Comparison of ENCODE assay signal across 1 cellular context in the genomic region with DNA sequence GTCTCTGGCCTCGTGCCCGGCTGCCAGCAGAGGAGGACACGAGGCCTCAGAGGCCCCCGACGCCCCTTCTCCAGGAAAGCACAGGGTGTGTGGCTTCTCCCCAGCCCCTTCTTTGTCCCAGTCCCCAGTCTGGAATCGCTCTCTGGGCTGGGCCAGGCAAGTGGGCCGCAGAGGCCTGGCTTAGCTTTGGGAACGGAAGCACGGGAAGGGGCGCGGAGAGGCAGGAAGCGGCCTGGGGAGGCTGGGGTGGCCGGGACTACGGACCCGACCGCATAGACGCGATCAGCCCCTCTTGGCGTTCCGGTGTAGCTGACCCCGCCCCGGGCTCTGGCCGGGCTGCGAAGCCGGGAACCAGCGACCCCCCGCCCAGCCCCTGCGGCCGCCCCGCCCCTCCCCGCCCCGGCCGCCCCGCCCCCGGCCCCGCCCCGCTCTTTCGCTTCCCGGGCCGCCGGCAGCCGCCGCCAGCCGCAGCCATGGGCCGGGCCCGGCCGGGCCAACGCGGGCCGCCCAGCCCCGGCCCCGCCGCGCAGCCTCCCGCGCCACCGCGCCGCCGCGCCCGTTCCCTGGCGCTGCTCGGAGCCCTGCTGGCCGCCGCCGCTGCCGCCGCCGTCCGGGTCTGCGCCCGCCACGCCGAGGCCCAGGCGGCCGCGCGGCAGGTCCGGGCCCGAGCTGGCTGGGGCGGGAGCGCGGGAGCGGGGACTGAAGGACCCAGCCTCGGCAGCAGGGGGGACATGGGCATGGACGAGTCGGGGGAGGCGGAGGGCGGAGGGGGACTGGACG.
A peak's percentile ranks its signal among the peaks of the same experiment; 100 is the strongest.
TF ChIP-seq lines count a peak whose summit lies in the region.

A gene with protein sequence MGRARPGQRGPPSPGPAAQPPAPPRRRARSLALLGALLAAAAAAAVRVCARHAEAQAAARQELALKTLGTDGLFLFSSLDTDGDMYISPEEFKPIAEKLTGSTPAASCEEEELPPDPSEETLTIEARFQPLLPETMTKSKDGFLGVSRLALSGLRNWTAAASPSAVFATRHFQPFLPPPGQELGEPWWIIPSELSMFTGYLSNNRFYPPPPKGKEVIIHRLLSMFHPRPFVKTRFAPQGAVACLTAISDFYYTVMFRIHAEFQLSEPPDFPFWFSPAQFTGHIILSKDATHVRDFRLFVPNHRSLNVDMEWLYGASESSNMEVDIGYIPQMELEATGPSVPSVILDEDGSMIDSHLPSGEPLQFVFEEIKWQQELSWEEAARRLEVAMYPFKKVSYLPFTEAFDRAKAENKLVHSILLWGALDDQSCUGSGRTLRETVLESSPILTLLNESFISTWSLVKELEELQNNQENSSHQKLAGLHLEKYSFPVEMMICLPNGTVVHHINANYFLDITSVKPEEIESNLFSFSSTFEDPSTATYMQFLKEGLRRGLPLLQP (plus strand): TSS at position 436 of the 780 bp plus-strand sequence. CDS start 38 bp downstream, at position 474.

TF ChIP-seq in HEK293, 187 proteins besides CTCF, POLR2A, EP300 and RAD21 (continued from another document):
- TF ChIP-seq, protein P1, sequence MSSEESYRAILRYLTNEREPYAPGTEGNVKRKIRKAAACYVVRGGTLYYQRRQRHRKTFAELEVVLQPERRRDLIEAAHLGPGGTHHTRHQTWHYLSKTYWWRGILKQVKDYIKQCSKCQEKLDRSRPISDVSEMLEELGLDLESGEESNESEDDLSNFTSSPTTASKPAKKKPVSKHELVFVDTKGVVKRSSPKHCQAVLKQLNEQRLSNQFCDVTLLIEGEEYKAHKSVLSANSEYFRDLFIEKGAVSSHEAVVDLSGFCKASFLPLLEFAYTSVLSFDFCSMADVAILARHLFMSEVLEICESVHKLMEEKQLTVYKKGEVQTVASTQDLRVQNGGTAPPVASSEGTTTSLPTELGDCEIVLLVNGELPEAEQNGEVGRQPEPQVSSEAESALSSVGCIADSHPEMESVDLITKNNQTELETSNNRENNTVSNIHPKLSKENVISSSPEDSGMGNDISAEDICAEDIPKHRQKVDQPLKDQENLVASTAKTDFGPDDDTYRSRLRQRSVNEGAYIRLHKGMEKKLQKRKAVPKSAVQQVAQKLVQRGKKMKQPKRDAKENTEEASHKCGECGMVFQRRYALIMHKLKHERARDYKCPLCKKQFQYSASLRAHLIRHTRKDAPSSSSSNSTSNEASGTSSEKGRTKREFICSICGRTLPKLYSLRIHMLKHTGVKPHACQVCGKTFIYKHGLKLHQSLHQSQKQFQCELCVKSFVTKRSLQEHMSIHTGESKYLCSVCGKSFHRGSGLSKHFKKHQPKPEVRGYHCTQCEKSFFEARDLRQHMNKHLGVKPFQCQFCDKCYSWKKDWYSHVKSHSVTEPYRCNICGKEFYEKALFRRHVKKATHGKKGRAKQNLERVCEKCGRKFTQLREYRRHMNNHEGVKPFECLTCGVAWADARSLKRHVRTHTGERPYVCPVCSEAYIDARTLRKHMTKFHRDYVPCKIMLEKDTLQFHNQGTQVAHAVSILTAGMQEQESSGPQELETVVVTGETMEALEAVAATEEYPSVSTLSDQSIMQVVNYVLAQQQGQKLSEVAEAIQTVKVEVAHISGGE (tag by site-specific recombination; conservative IDR thresholded peaks at IDR 0.05; ENCODE audit: low read depth), result peak; percentile 69
- TF ChIP-seq SCRT2 (tag by site-specific recombination; IDR thresholded peaks at IDR 0.05), result no peak
- no peak for TF ChIP-seq TCF7L2 (IDR thresholded peaks at IDR 0.05; ENCODE audit: borderline replicate concordance, low read depth, low read length)
- peak; percentile 42; the same call in 1 of the 2 replicates for TF ChIP-seq KLF8 (tag by site-specific recombination; IDR thresholded peaks at IDR 0.05)
- TF ChIP-seq ZBTB20 (tag by site-specific recombination; IDR thresholded peaks at IDR 0.05), result peak; percentile 60; the same call in 1 of the 2 replicates
- peak; percentile 52; the same call in 1 of the 2 replicates for TF ChIP-seq KLF9 (tag by site-specific recombination; IDR thresholded peaks at IDR 0.05; ENCODE audit: low read depth)
- TF ChIP-seq ZBTB48 (tag by site-specific recombination; IDR thresholded peaks at IDR 0.05), result peak; percentile 32; the same call in 1 of the 2 replicates
- peak; percentile 60 for TF ChIP-seq GLIS2 (tag by site-specific recombination; IDR thresholded peaks at IDR 0.05)
- peak; percentile 77 for TF ChIP-seq ZXDB (tag by site-specific recombination; IDR thresholded peaks at IDR 0.05)
- TF ChIP-seq, protein P2, sequence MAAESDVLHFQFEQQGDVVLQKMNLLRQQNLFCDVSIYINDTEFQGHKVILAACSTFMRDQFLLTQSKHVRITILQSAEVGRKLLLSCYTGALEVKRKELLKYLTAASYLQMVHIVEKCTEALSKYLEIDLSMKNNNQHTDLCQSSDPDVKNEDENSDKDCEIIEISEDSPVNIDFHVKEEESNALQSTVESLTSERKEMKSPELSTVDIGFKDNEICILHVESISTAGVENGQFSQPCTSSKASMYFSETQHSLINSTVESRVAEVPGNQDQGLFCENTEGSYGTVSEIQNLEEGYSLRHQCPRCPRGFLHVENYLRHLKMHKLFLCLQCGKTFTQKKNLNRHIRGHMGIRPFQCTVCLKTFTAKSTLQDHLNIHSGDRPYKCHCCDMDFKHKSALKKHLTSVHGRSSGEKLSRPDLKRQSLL (tag by site-specific recombination; IDR thresholded peaks at IDR 0.05), result no peak
- TF ChIP-seq ZNF600 (tag by site-specific recombination; IDR thresholded peaks at IDR 0.05), result peak; percentile 66; the same call in 1 of the 2 replicates
- no peak for TF ChIP-seq ZNF785 (tag by site-specific recombination; IDR thresholded peaks at IDR 0.05)
- 0 out of 2 replicates have a peak, but pooled peaks have one; percentile 74 for TF ChIP-seq ZBTB7A (tag by site-specific recombination; IDR thresholded peaks at IDR 0.05; ENCODE audit: low read depth)
- TF ChIP-seq ZNF621 (tag by site-specific recombination; IDR thresholded peaks at IDR 0.05), result no peak
- TF ChIP-seq ZNF792 (tag by site-specific recombination; IDR thresholded peaks at IDR 0.05), result no peak
- TF ChIP-seq ZNF624 (tag by site-specific recombination; IDR thresholded peaks at IDR 0.05), result no peak
- no peak for TF ChIP-seq ZNF707 (tag by site-specific recombination; IDR thresholded peaks at IDR 0.05)
- no peak for TF ChIP-seq ZNF114 (tag by site-specific recombination; IDR thresholded peaks at IDR 0.05)
- no peak for TF ChIP-seq ZNF16 (tag by site-specific recombination; IDR thresholded peaks at IDR 0.05; ENCODE audit: low read depth)
- TF ChIP-seq ZNF335 (tag by site-specific recombination; conservative IDR thresholded peaks at IDR 0.05), result no peak; the same call in 1 of the 2 replicates
- TF ChIP-seq OSR2 (tag by site-specific recombination; IDR thresholded peaks at IDR 0.05), result no peak
- no peak for TF ChIP-seq ZNF155 (tag by site-specific recombination; IDR thresholded peaks at IDR 0.05)
- TF ChIP-seq, protein P3, sequence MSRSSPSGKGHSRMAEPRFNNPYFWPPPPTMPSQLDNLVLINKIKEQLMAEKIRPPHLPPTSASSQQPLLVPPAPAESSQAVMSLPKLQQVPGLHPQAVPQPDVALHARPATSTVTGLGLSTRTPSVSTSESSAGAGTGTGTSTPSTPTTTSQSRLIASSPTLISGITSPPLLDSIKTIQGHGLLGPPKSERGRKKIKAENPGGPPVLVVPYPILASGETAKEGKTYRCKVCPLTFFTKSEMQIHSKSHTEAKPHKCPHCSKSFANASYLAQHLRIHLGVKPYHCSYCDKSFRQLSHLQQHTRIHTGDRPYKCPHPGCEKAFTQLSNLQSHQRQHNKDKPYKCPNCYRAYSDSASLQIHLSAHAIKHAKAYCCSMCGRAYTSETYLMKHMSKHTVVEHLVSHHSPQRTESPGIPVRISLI (tag by site-specific recombination; IDR thresholded peaks at IDR 0.05), result no peak
- no peak for TF ChIP-seq ZFP41 (tag by site-specific recombination; IDR thresholded peaks at IDR 0.05; ENCODE audit: borderline replicate concordance)
- TF ChIP-seq ZNF292 (tag by site-specific recombination; IDR thresholded peaks at IDR 0.05; ENCODE audit: borderline replicate concordance, low read depth), result no peak
- TF ChIP-seq, protein P4, sequence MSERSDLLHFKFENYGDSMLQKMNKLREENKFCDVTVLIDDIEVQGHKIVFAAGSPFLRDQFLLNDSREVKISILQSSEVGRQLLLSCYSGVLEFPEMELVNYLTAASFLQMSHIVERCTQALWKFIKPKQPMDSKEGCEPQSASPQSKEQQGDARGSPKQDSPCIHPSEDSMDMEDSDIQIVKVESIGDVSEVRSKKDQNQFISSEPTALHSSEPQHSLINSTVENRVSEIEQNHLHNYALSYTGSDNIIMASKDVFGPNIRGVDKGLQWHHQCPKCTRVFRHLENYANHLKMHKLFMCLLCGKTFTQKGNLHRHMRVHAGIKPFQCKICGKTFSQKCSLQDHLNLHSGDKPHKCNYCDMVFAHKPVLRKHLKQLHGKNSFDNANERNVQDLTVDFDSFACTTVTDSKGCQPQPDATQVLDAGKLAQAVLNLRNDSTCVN (tag by site-specific recombination; optimal IDR thresholded peaks at IDR 0.05), result peak; percentile 13
- TF ChIP-seq SCRT1 (tag by site-specific recombination; IDR thresholded peaks at IDR 0.05; ENCODE audit: borderline replicate concordance), result no peak
- no peak for TF ChIP-seq ZNF654 (tag by site-specific recombination; IDR thresholded peaks at IDR 0.05; ENCODE audit: low read depth)
- no peak for TF ChIP-seq ZNF521 (tag by site-specific recombination; IDR thresholded peaks at IDR 0.05)
- TF ChIP-seq SP2 (tag by site-specific recombination; IDR thresholded peaks at IDR 0.05), result peak; percentile 64
- TF ChIP-seq, protein P5, sequence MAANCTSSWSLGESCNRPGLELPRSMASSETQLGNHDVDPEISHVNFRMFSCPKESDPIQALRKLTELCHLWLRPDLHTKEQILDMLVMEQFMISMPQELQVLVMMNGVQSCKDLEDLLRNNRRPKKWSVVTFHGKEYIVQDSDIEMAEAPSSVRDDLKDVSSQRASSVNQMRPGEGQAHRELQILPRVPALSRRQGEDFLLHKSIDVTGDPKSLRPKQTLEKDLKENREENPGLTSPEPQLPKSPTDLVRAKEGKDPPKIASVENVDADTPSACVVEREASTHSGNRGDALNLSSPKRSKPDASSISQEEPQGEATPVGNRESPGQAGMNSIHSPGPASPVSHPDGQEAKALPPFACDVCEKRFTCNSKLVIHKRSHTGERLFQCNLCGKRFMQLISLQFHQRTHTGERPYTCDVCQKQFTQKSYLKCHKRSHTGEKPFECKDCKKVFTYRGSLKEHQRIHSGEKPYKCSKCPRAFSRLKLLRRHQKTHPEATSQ (tag by site-specific recombination; IDR thresholded peaks at IDR 0.05), result no peak
